1 cellular context compared by ENCODE assay signal in the genomic region with DNA sequence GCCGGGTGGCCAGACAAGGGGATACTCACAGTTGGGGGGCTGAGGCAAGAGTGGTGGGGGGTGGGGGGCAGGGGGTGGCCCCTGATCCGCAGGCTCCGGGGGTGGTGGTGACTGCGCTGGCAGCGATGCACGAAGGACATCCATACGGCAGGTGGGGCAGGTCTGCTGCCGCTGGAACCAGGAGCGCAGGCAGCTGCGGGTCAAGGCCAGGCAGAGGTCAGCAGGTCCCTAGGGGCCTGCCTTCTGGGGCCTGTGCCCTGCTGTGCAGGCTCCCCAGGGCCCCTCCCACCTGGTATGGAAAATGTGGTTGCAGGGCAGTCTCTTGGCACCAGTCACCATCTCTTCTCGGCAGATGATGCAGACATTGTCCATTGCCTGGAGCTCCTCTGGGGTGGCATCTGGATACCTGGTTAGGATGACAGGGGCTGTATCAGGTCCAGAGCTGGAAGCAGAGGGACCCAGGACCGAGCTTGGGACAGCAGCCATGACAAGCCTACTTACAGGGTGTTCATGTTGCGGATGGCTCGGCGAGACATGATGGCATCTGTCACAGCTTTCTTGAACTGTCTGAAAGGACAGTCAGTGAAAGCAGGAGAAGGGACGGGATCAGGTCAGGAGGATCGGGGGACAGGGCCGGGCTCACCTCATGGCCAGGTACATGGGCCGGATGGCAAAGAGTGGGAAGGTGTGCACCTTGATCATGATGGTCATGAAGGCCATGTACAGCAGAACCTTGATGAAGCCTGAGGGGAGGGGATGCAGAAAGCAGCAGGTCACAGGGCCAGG.
TF ChIP-seq lines count a peak whose summit lies in the region.

No MANE protein-coding gene starts in this region.

TF ChIP-seq in HepG2, 621 proteins besides CTCF, POLR2A, EP300 and RAD21:
- TF ChIP-seq PCBP1 (IDR thresholded peaks at IDR 0.05; ENCODE audit: borderline replicate concordance, low read depth, low read length) (no peak), ZNF510 (CRISPR knock-in tag; IDR thresholded peaks at IDR 0.05; ENCODE audit: low read depth) (no peak), SP1 (IDR thresholded peaks at IDR 0.05) (no peak), SP1 (CRISPR knock-in tag; IDR thresholded peaks at IDR 0.05) (no peak), BRD4 (CRISPR knock-in tag; IDR thresholded peaks at IDR 0.05) (no peak), JUNB (CRISPR knock-in tag; IDR thresholded peaks at IDR 0.05; ENCODE audit: borderline replicate concordance) (no peak), ONECUT2 (CRISPR knock-in tag; IDR thresholded peaks at IDR 0.05) (no peak), HOXA3 (CRISPR knock-in tag; IDR thresholded peaks at IDR 0.05) (no peak), FOXC1 (CRISPR knock-in tag; IDR thresholded peaks at IDR 0.05; ENCODE audit: borderline replicate concordance) (no peak), CAMTA2 (CRISPR knock-in tag; IDR thresholded peaks at IDR 0.05; ENCODE audit: borderline replicate concordance) (no peak), ZNF143 (CRISPR knock-in tag; IDR thresholded peaks at IDR 0.05) (no peak), IRX3 (CRISPR knock-in tag; IDR thresholded peaks at IDR 0.05; ENCODE audit: borderline replicate concordance, low read depth) (no peak)
- TF ChIP-seq, protein P1, sequence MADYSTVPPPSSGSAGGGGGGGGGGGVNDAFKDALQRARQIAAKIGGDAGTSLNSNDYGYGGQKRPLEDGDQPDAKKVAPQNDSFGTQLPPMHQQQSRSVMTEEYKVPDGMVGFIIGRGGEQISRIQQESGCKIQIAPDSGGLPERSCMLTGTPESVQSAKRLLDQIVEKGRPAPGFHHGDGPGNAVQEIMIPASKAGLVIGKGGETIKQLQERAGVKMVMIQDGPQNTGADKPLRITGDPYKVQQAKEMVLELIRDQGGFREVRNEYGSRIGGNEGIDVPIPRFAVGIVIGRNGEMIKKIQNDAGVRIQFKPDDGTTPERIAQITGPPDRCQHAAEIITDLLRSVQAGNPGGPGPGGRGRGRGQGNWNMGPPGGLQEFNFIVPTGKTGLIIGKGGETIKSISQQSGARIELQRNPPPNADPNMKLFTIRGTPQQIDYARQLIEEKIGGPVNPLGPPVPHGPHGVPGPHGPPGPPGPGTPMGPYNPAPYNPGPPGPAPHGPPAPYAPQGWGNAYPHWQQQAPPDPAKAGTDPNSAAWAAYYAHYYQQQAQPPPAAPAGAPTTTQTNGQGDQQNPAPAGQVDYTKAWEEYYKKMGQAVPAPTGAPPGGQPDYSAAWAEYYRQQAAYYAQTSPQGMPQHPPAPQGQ (CRISPR knock-in tag; IDR thresholded peaks at IDR 0.05; ENCODE audit: borderline replicate concordance): no peak
TF ChIP-seq in HepG2: peak in this region for 0.
